ENCODE assay signal across 8 cellular contexts in genomic region chr5:151222769-151223446, GRCh38. TPM values are rescaled to one million over a fixed set of nuclear protein-coding genes. Genes with fewer than 3 reads are reported as not detected.
DNase-seq lines count a peak whose midpoint lies in the region; ATAC-seq, FAIRE-seq and TF ChIP-seq lines count a peak whose summit lies in the region.

No MANE protein-coding gene starts in this region.

- H3K9me2 ChIP-seq in Karpas-422 (replicated peaks; ENCODE audit: insufficient read depth, low read length), result no peaks in the 10 kb centered on the region

- no peak for TF ChIP-seq CTCF in GM06990 (IDR thresholded peaks at IDR 0.05; ENCODE audit: insufficient read depth, low read length, poor library complexity, severe bottlenecking)

- WGBS in right cardiac atrium, result 24% methylated on average over 4 of the region's 4 CpGs

- no peak overlapping the region for H2AFZ ChIP-seq in Karpas-422 (ENCODE audit: low read length)

- peaks cover 9% of the 10 kb centered on the region for H3K36me3 ChIP-seq in GM06990 (ENCODE audit: control insufficient read depth, insufficient read depth, low read length)
- peaks cover 8% of the 10 kb centered on the region; the same call in 1 of the 2 replicates for H3K36me3 ChIP-seq in Karpas-422 (ENCODE audit: insufficient read depth, low read length)

- FAIRE-seq in H54 (lab: Jason Lieb, UNC), result no peak

- no peak for DNase-seq in GM06990 (ENCODE audit: extremely low read depth, insufficient read length)
- peak; percentile 96 for DNase-seq in Karpas-422
- DNase-seq in activated gamma-delta T cell treated with anti-CD3 and anti-CD28 coated beads, Interleukin-2, amount 50 U/mL, for 16 hours (ENCODE audit: low read depth), result peak; percentile 25
- DNase-seq in right cardiac atrium, result peak; percentile 65 to 81 (median 80)
- peak; percentile 44 for DNase-seq in stimulated activated CD4-positive, alpha-beta T cell treated with anti-CD3 and anti-CD28 coated beads, Interleukin-1b, Interleukin-23, amount 100 ng/mL, for 48 hours
- no peak for DNase-seq in NCI-H2107 (lab: John Stamatoyannopoulos, UW)
- DNase-seq in H54 (ENCODE audit: insufficient read length, low spot score), result no peak

- peak overlapping the region; percentile 76 for H3K4me2 ChIP-seq in Karpas-422 (ENCODE audit: low read depth, low read length, poor library complexity, severe bottlenecking)

- intact Hi-C loops in right cardiac atrium (cut with DNase I), result no loop called here

- peak overlapping the region; percentile 98 for H3K9ac ChIP-seq in Karpas-422 (ENCODE audit: low read length)

- no peaks in the 10 kb centered on the region for H3K9me3 ChIP-seq in Karpas-422 (ENCODE audit: low read length)
- no peaks in the 10 kb centered on the region for H3K9me3 ChIP-seq in right cardiac atrium (ENCODE audit: control insufficient read depth, low read length)

- H3K4me3 ChIP-seq in GM06990 (replicated peaks; ENCODE audit: low read depth, low read length) (peak overlapping the region; percentile 87), Karpas-422 (ENCODE audit: low read length) (peak overlapping the region; percentile 86), right cardiac atrium (ENCODE audit: low read length) (peak overlapping the region; percentile 88)

- peaks cover 55% of the 10 kb centered on the region for H3K79me2 ChIP-seq in Karpas-422 (ENCODE audit: low read length)

- H3K27ac ChIP-seq in Karpas-422 (ENCODE audit: low read length) (peak overlapping the region; percentile 100), right cardiac atrium (ENCODE audit: low read length) (peak overlapping the region; percentile 95)

- ATAC-seq in GM21717 (IDR thresholded peaks at IDR 0.05; ENCODE audit: unreplicated experiment) (peak; percentile 68), right cardiac atrium (peak; percentile 80 to 91)

- H3K4me1 ChIP-seq in Karpas-422 (ENCODE audit: low read length) (peaks cover 81% of the 10 kb centered on the region), right cardiac atrium (ENCODE audit: control insufficient read depth, insufficient read depth, low read length) (peaks cover 21% of the 10 kb centered on the region)

- no peaks in the 10 kb centered on the region for H4K20me1 ChIP-seq in Karpas-422 (ENCODE audit: insufficient read depth, low read depth, low read length)

- no peaks in the 10 kb centered on the region for H3K27me3 ChIP-seq in GM06990 (replicated peaks; ENCODE audit: control insufficient read depth, insufficient read depth, low read length)
- no peaks in the 10 kb centered on the region for H3K27me3 ChIP-seq in Karpas-422 (ENCODE audit: low read length)
- H3K27me3 ChIP-seq in right cardiac atrium (ENCODE audit: control insufficient read depth, insufficient read depth), result no peaks in the 10 kb centered on the region

- no peak for TF ChIP-seq POLR2A in H54 (IDR thresholded peaks at IDR 0.05; ENCODE audit: low read depth, low read length)

RNA-seq across cellular contexts. Expression of gene CCDC69, which starts 1.0 kb away (rescaled TPM):
- total RNA-seq in Karpas-422 (2014; rRNA removed; shearing (Covaris generic); ENCODE audit: low replicate concordance), result 241 and 291 TPM in 2 replicates
- total RNA-seq in right cardiac atrium, result 100 to 1,000 TPM; 167 to 194 (median 190) TPM
- 244 TPM for polyA plus RNA-seq in right cardiac atrium

RNA-seq across cellular contexts. Expression of gene GM2A, which starts 30.1 kb away (rescaled TPM):
- total RNA-seq in Karpas-422 (2014; rRNA removed; shearing (Covaris generic); ENCODE audit: low replicate concordance), result 132 and 133 TPM in 2 replicates
- total RNA-seq in right cardiac atrium, result 10 to 100 TPM; 30.1 to 43.4 (median 35.3) TPM
- 27.7 TPM for polyA plus RNA-seq in right cardiac atrium

Comparison
In these comparisons a context has a peak if more than half of its experiments do, and no peak if none do; other contexts are left out.
1. DNase-seq: peak in Karpas-422 (single experiment), activated gamma-delta T cell treated with anti-CD3 and anti-CD28 coated beads, Interleukin-2, amount 50 U/mL, for 16 hours (single experiment), right cardiac atrium (3 of 3) and stimulated activated CD4-positive, alpha-beta T cell treated with anti-CD3 and anti-CD28 coated beads, Interleukin-1b, Interleukin-23, amount 100 ng/mL, for 48 hours (single experiment); none in GM06990 (single experiment), NCI-H2107 (single experiment) and H54 (single experiment).
2. Peak in every context shown above with its lines, with median percentiles within 50 percentile points of each other: H3K4me3 ChIP-seq.